8 cellular contexts compared by ENCODE assay signal in genomic region chr1:234599617-234600417, GRCh38.
A peak's percentile ranks its signal among the peaks of the same experiment; 100 is the strongest.
DNase-seq lines count a peak whose midpoint lies in the region; ATAC-seq lines count a peak whose summit lies in the region.

No MANE protein-coding gene starts in this region.

- DNase-seq in AG08395 (ENCODE audit: low spot score) (peak; percentile 75), NCI-H2227 (lab: John Stamatoyannopoulos, UW; ENCODE audit: unreplicated experiment) (peak; percentile 96), caudate nucleus (lab: John Stamatoyannopoulos, UW) (peak in 58 of 61 donors; percentile 32 to 95 (median 80)), islet precursor cell (peak; percentile 96)
- peak; percentile 37 to 55 (median 48) for DNase-seq in activated CD4-positive, CD25-positive, alpha-beta regulatory T cell (lab: John Stamatoyannopoulos, UW)
- DNase-seq in stimulated activated CD4-positive, alpha-beta T cell treated with anti-CD3 and anti-CD28 coated beads, Interleukin-12 subunit alpha, Interleukin-12 subunit beta, amount 100 ng/mL, for 24 hours (ENCODE audit: low read depth in 2 of 2): peak; percentile 58 to 73

- H3K27ac ChIP-seq in caudate nucleus (ENCODE audit: low read depth, low read length): peak overlapping the region; percentile 99

- peak; percentile 45 for ATAC-seq in GM18873 (IDR thresholded peaks at IDR 0.05; ENCODE audit: low FRiP score, unreplicated experiment)
- ATAC-seq in HG03097 (IDR thresholded peaks at IDR 0.05; ENCODE audit: low FRiP score, unreplicated experiment): peak; percentile 55

Comparison
In these comparisons a context has a peak if more than half of its experiments do, and no peak if none do; other contexts are left out.
1. Peak in every context shown above with its lines: DNase-seq, ATAC-seq and H3K27ac ChIP-seq.